Comparison of ENCODE assay signal across 9 cellular contexts in the genomic region with DNA sequence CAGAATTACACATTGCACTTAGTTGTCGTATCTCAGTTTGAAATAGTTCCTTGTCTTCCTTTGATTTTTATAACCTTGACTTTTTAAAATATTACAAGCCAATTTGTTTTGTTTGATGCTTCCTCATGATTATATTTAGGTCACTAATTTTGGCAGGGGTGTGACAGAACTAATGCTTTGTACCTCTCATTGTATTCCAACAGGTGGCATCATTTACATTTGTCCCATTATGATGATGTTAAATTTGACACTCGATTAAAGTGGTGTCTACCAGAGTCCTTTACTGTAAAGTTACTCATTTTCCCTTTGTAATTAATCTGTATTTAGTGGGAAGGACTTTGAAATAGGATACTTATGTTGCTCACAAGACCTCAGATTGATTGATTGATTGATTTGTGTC. TPM values are rescaled to one million over a fixed set of nuclear protein-coding genes. Genes with fewer than 3 reads are reported as not detected.
DNase-seq lines count a peak whose midpoint lies in the region; ATAC-seq lines count a peak whose summit lies in the region.
"Had no signal": no experiment of that assay in that cellular context is flagged by ENCODE, and none has a peak within 500 bp of the region (broad histone marks: within the 10 kb centered on the region; RNA-seq: fewer than 3 reads in every experiment).

No MANE protein-coding gene starts in this region.

- H3K4me3 Mint-ChIP-seq in activated CD8-positive, alpha-beta T cell treated with anti-CD3 and anti-CD28 coated beads, Interleukin-2, amount 10 ng/mL, durations not matched to agents 7 days and 5 days: no peak overlapping the region
- no peak overlapping the region for H3K4me3 Mint-ChIP-seq in naive thymus-derived CD8-positive, alpha-beta T cell
- no peak overlapping the region for H3K4me3 Mint-ChIP-seq in activated naive CD8-positive, alpha-beta T cell treated with anti-CD3 and anti-CD28 coated beads, Interleukin-2, amount 50 U/mL, for 24 hours

- H3K27ac Mint-ChIP-seq in activated CD8-positive, alpha-beta T cell treated with anti-CD3 and anti-CD28 coated beads, Interleukin-2, amount 10 ng/mL, durations not matched to agents 7 days and 5 days: no peak overlapping the region
- peak overlapping the region in 1 of 10 donors; percentile 9 for H3K27ac Mint-ChIP-seq in naive thymus-derived CD8-positive, alpha-beta T cell
- no peak overlapping the region for H3K27ac Mint-ChIP-seq in activated naive CD8-positive, alpha-beta T cell treated with anti-CD3 and anti-CD28 coated beads, Interleukin-2, amount 50 U/mL, for 24 hours

- H3K4me1 Mint-ChIP-seq in activated CD8-positive, alpha-beta T cell treated with anti-CD3 and anti-CD28 coated beads, Interleukin-2, amount 10 ng/mL, durations not matched to agents 7 days and 5 days (ENCODE audit: low read depth): no peaks in the 10 kb centered on the region
- peaks cover 0 to 2% (median 0%) of the 10 kb centered on the region in 4 donors for H3K4me1 Mint-ChIP-seq in naive thymus-derived CD8-positive, alpha-beta T cell
- no peaks in the 10 kb centered on the region for H3K4me1 Mint-ChIP-seq in activated naive CD8-positive, alpha-beta T cell treated with anti-CD3 and anti-CD28 coated beads, Interleukin-2, amount 50 U/mL, for 24 hours

- ATAC-seq in activated CD8-positive, alpha-beta T cell treated with anti-CD3 and anti-CD28 coated beads, Interleukin-2, amount 10 ng/mL, durations not matched to agents 7 days and 5 days: peak; percentile 64
- peak; percentile 48 to 77 for ATAC-seq in naive thymus-derived CD8-positive, alpha-beta T cell
- no peak for ATAC-seq in activated naive CD8-positive, alpha-beta T cell treated with anti-CD3 and anti-CD28 coated beads, Interleukin-2, amount 50 U/mL, for 24 hours

- POLR2A ChIA-PET in activated CD8-positive, alpha-beta T cell treated with anti-CD3 and anti-CD28 coated beads, Interleukin-2, amount 10 ng/mL, durations not matched to agents 7 days and 5 days (lab: Charles Lee): no interaction called here
- POLR2A ChIA-PET in naive thymus-derived CD8-positive, alpha-beta T cell (lab: Charles Lee): no interaction called here

- no peaks in the 10 kb centered on the region for H3K9me3 Mint-ChIP-seq in activated CD8-positive, alpha-beta T cell treated with anti-CD3 and anti-CD28 coated beads, Interleukin-2, amount 10 ng/mL, durations not matched to agents 7 days and 5 days (ENCODE audit: insufficient read depth)
- no peaks in the 10 kb centered on the region for H3K9me3 Mint-ChIP-seq in naive thymus-derived CD8-positive, alpha-beta T cell
- H3K9me3 Mint-ChIP-seq in activated naive CD8-positive, alpha-beta T cell treated with anti-CD3 and anti-CD28 coated beads, Interleukin-2, amount 50 U/mL, for 24 hours: no peaks in the 10 kb centered on the region

- peak; percentile 14 for DNase-seq in NCI-H1694 treated with DMSO at 0.1 percent for 48 hours (lab: John Stamatoyannopoulos, UW)
- no peak for DNase-seq in NCI-H1694 (lab: John Stamatoyannopoulos, UW)
- DNase-seq in Kasumi-1 (lab: John Stamatoyannopoulos, UW): peak; percentile 41 to 63
- DNase-seq in activated CD8-positive, alpha-beta T cell treated with anti-CD3 and anti-CD28 coated beads, Interleukin-2, amount 10 ng/mL, durations not matched to agents 7 days and 5 days: no peak
- peak in 3 of 10 donors; percentile 14 to 25 (median 20) for DNase-seq in naive thymus-derived CD8-positive, alpha-beta T cell
- no peak for DNase-seq in NK-92 (lab: John Stamatoyannopoulos, UW; ENCODE audit: unreplicated experiment)
- no peak for DNase-seq in activated naive CD8-positive, alpha-beta T cell treated with anti-CD3 and anti-CD28 coated beads, Interleukin-2, amount 50 U/mL, for 24 hours
- no peak for DNase-seq in HuH-7.5 (ENCODE audit: low spot score)
- DNase-seq: head of caudate nucleus had no signal

- H3K27me3 Mint-ChIP-seq in activated CD8-positive, alpha-beta T cell treated with anti-CD3 and anti-CD28 coated beads, Interleukin-2, amount 10 ng/mL, durations not matched to agents 7 days and 5 days (ENCODE audit: low read depth): no peaks in the 10 kb centered on the region
- H3K27me3 Mint-ChIP-seq in naive thymus-derived CD8-positive, alpha-beta T cell: no peaks in the 10 kb centered on the region
- no peaks in the 10 kb centered on the region for H3K27me3 Mint-ChIP-seq in activated naive CD8-positive, alpha-beta T cell treated with anti-CD3 and anti-CD28 coated beads, Interleukin-2, amount 50 U/mL, for 24 hours

- CTCF ChIA-PET in activated CD8-positive, alpha-beta T cell treated with anti-CD3 and anti-CD28 coated beads, Interleukin-2, amount 10 ng/mL, durations not matched to agents 7 days and 5 days (lab: Charles Lee): interaction anchor here (2.7 kb wide), 1 partner anchor 95 kb away, joined by 10 read pairs; a partner anchor contains a TSS

- no peaks in the 10 kb centered on the region for H3K36me3 Mint-ChIP-seq in activated CD8-positive, alpha-beta T cell treated with anti-CD3 and anti-CD28 coated beads, Interleukin-2, amount 10 ng/mL, durations not matched to agents 7 days and 5 days (ENCODE audit: low read depth)
- H3K36me3 Mint-ChIP-seq in naive thymus-derived CD8-positive, alpha-beta T cell: peaks cover 0 to 31% (median 0%) of the 10 kb centered on the region in 3 donors
- H3K36me3 Mint-ChIP-seq in activated naive CD8-positive, alpha-beta T cell treated with anti-CD3 and anti-CD28 coated beads, Interleukin-2, amount 50 U/mL, for 24 hours (ENCODE audit: low read depth): peaks cover 4% of the 10 kb centered on the region

RNA-seq across cellular contexts. Expression of a gene that starts 21.5 kb away (rescaled TPM):
- under 1 TPM; 0.34 to 0.44 TPM for total RNA-seq in activated CD8-positive, alpha-beta T cell treated with anti-CD3 and anti-CD28 coated beads, Interleukin-2, amount 10 ng/mL, durations not matched to agents 7 days and 5 days
- total RNA-seq in naive thymus-derived CD8-positive, alpha-beta T cell: under 1 TPM in 1 of 2 experiments, not detected in 1; 0.44 TPM
- under 1 TPM in 1 of 3 donors, not detected in 2; 0.14 TPM for polyA plus RNA-seq in naive thymus-derived CD8-positive, alpha-beta T cell

RNA-seq across cellular contexts. Expression of a gene that starts 48.1 kb away (rescaled TPM):
- total RNA-seq in activated CD8-positive, alpha-beta T cell treated with anti-CD3 and anti-CD28 coated beads, Interleukin-2, amount 10 ng/mL, durations not matched to agents 7 days and 5 days: 10 to 100 TPM; 13.0 to 14.3 TPM
- 10 to 100 TPM; 14.4 to 14.6 TPM for total RNA-seq in naive thymus-derived CD8-positive, alpha-beta T cell
- 10 to 100 TPM; 13.1 to 13.6 (median 13.6) TPM for polyA plus RNA-seq in naive thymus-derived CD8-positive, alpha-beta T cell

RNA-seq across cellular contexts. Expression of a gene that starts 58.8 kb away (rescaled TPM):
- total RNA-seq in activated CD8-positive, alpha-beta T cell treated with anti-CD3 and anti-CD28 coated beads, Interleukin-2, amount 10 ng/mL, durations not matched to agents 7 days and 5 days: 10 to 100 TPM; 23.2 to 24.1 TPM
- 10 to 100 TPM; 14.9 to 15.6 TPM for total RNA-seq in naive thymus-derived CD8-positive, alpha-beta T cell
- 1 to 10 TPM; 3.4 to 6.5 (median 5.0) TPM for polyA plus RNA-seq in naive thymus-derived CD8-positive, alpha-beta T cell

Comparison
In these comparisons a context has a peak if more than half of its experiments do, and no peak if none do; other contexts are left out.
1. DNase-seq: peak in NCI-H1694 treated with DMSO at 0.1 percent for 48 hours (single experiment) and Kasumi-1 (2 of 2); none in NCI-H1694 (single experiment), activated CD8-positive, alpha-beta T cell treated with anti-CD3 and anti-CD28 coated beads, Interleukin-2, amount 10 ng/mL, durations not matched to agents 7 days and 5 days (single experiment), NK-92 (single experiment), activated naive CD8-positive, alpha-beta T cell treated with anti-CD3 and anti-CD28 coated beads, Interleukin-2, amount 50 U/mL, for 24 hours (single experiment) and HuH-7.5 (single experiment).